In genomic region chr1:208047975-208048374, GRCh38 we compare ENCODE assay signal across 13 cellular contexts.
A peak's percentile ranks its signal among the peaks of the same experiment; 100 is the strongest.
DNase-seq lines count a peak whose midpoint lies in the region; ATAC-seq and TF ChIP-seq lines count a peak whose summit lies in the region.
"Had no signal": no experiment of that assay in that cellular context is flagged by ENCODE, and none has a peak within 500 bp of the region (broad histone marks: within the 10 kb centered on the region; RNA-seq: fewer than 3 reads in every experiment).

No MANE protein-coding gene starts in this region.

- peaks cover 14% of the 10 kb centered on the region for H3K4me1 ChIP-seq in muscle layer of colon (ENCODE audit: insufficient read depth, low read length)
- H3K4me1 ChIP-seq in thyroid gland = peaks cover 31 to 49% of the 10 kb centered on the region in 2 donors
- peaks cover 0 to 5% of the 10 kb centered on the region in 2 experiments; a peak in 1 of 4 replicates for H3K4me1 ChIP-seq in SK-N-SH (ENCODE audit: control insufficient read depth in 1 of 2, insufficient read depth in 2 of 2, low read depth in 1 of 2, low read length in 1 of 2)
- H3K4me1 ChIP-seq in CD8-positive, alpha-beta T cell (ENCODE audit: insufficient read depth, low read length) = no peaks in the 10 kb centered on the region

- H3K27ac ChIP-seq in RWPE1 (peak overlapping the region; percentile 66), muscle layer of colon (ENCODE audit: low read depth, low read length) (peak overlapping the region; percentile 63), thyroid gland (peak overlapping the region; percentile 51 to 70 (median 64)), SK-N-SH (ENCODE audit: low read depth in 2 of 2, low read length in 1 of 2) (no peak overlapping the region)
- no peak overlapping the region for H3K27ac ChIP-seq in CD8-positive, alpha-beta T cell (ENCODE audit: low read depth, low read length)

- no peaks in the 10 kb centered on the region for H3K9me3 ChIP-seq in muscle layer of colon (ENCODE audit: low read length)
- no peaks in the 10 kb centered on the region for H3K9me3 ChIP-seq in thyroid gland
- no peaks in the 10 kb centered on the region for H3K9me3 ChIP-seq in SK-N-SH
- no peaks in the 10 kb centered on the region for H3K9me3 ChIP-seq in CD8-positive, alpha-beta T cell (ENCODE audit: low read length)

- H3K27me3 Mint-ChIP-seq in CD8-positive, alpha-beta T cell (ENCODE audit: low read depth) = no peaks in the 10 kb centered on the region

- H3K9ac ChIP-seq in muscle layer of colon (ENCODE audit: low read length) = no peak overlapping the region
- no peak overlapping the region for H3K9ac ChIP-seq in SK-N-SH

- intact Hi-C loops in thyroid gland (cut with DNase I) = no loop called here
- intact Hi-C loops in CD8-positive, alpha-beta T cell (cut with DNase I, micrococcal nuclease) = no loop called here

- no peak overlapping the region for H3K27ac Mint-ChIP-seq in CD8-positive, alpha-beta T cell

- no peak for TF ChIP-seq EP300 in SK-N-SH (IDR thresholded peaks at IDR 0.05; ENCODE audit: borderline replicate concordance in 1 of 2, low read depth in 1 of 2, low read length in 1 of 2)

- CTCF ChIA-PET in RWPE1 (lab: Yijun Ruan, JAX) = interaction anchor here (0.7 to 1.2 kb wide), 4 partner anchors 21 to 205 kb away, joined by 3 to 5 read pairs (median 4); no protein-coding TSS in a partner anchor
- CTCF ChIA-PET in SK-N-SH (lab: Yijun Ruan, JAX) = interaction anchor here (0.8 to 2.8 kb wide), 8 partner anchors 10 to 197 kb away, joined by 3 to 16 read pairs (median 5); no protein-coding TSS in a partner anchor
- CTCF ChIA-PET in CD8-positive, alpha-beta T cell (lab: Charles Lee) = no interaction called here

- H3K36me3 ChIP-seq in muscle layer of colon (ENCODE audit: insufficient read depth, low read length) = peaks cover 23% of the 10 kb centered on the region
- H3K36me3 ChIP-seq in thyroid gland = peaks cover 0 to 24% of the 10 kb centered on the region in 2 donors
- H3K36me3 ChIP-seq in SK-N-SH (replicated peaks in 1 of 2; ENCODE audit: control insufficient read depth in 1 of 2, insufficient read depth in 2 of 2, low read length in 1 of 2) = peaks cover 48 to 73% of the 10 kb centered on the region in 2 experiments
- H3K36me3 ChIP-seq in CD8-positive, alpha-beta T cell (ENCODE audit: insufficient read depth, low read length) = no peaks in the 10 kb centered on the region

- no peak for TF ChIP-seq RAD21 in SK-N-SH (IDR thresholded peaks at IDR 0.05; ENCODE audit: low read length)

- H3K79me2 ChIP-seq in SK-N-SH (ENCODE audit: insufficient read depth) = no peaks in the 10 kb centered on the region

- no peaks in the 10 kb centered on the region for H3K9me2 ChIP-seq in SK-N-SH

- no peak for TF ChIP-seq POLR2A in thyroid gland (IDR thresholded peaks at IDR 0.05)

- no peaks in the 10 kb centered on the region for H3K9me3 Mint-ChIP-seq in CD8-positive, alpha-beta T cell
- H3K9me3 Mint-ChIP-seq: CD4-positive, CD25-positive, alpha-beta regulatory T cell had no signal

- no peak overlapping the region for H2AFZ ChIP-seq in SK-N-SH (ENCODE audit: low read depth)

- H3K4me3 ChIP-seq in muscle layer of colon (ENCODE audit: low read depth in 1 of 2, low read length in 2 of 2) (no peak overlapping the region), thyroid gland (replicated peaks in 1 of 3) (no peak overlapping the region), SK-N-SH (ENCODE audit: low read depth in 2 of 2, low read length in 1 of 2) (no peak overlapping the region)
- H3K4me3 ChIP-seq in CD8-positive, alpha-beta T cell (ENCODE audit: low read depth, low read length) = no peak overlapping the region

- H3K4me1 Mint-ChIP-seq in CD8-positive, alpha-beta T cell (ENCODE audit: low read depth) = no peaks in the 10 kb centered on the region

- no peak overlapping the region for H3K4me2 ChIP-seq in SK-N-SH

- no peaks in the 10 kb centered on the region for H4K20me1 ChIP-seq in SK-N-SH (ENCODE audit: insufficient read depth)

- no peak overlapping the region for H3K4me3 Mint-ChIP-seq in CD8-positive, alpha-beta T cell
- H3K4me3 Mint-ChIP-seq: CD4-positive, CD25-positive, alpha-beta regulatory T cell had no signal

- DNase-seq in RWPE1 (ENCODE audit: low spot score) (no peak), fibroblast of peridontal ligament (ENCODE audit: extremely low read depth) (peak; percentile 57), thyroid gland (peak; percentile 39 to 59), SK-N-SH (no peak)
- no peak for DNase-seq in CD8-positive, alpha-beta T cell
- DNase-seq: activated CD4-positive, alpha-beta T cell treated with anti-CD3 and anti-CD28 coated beads, Interleukin-2, amount 50 U/mL, for 4 hours; CD4-positive, CD25-positive, alpha-beta regulatory T cell; NCI-H2171; OCI-M1; T-helper 1 cell had no signal

- 41 to 67% methylated on average over 6 of the region's 6 CpGs for WGBS in thyroid gland, 2 donors
- WGBS in SK-N-SH (ENCODE audit: low lambda C conversion rate) = 96% methylated on average over 6 of the region's 6 CpGs

- H3K27me3 ChIP-seq in muscle layer of colon (ENCODE audit: control insufficient read depth in 1 of 2, insufficient read depth in 2 of 2, low read length in 2 of 2) = no peaks in the 10 kb centered on the region
- no peaks in the 10 kb centered on the region for H3K27me3 ChIP-seq in thyroid gland
- no peaks in the 10 kb centered on the region for H3K27me3 ChIP-seq in SK-N-SH (ENCODE audit: insufficient read depth)
- H3K27me3 ChIP-seq in CD8-positive, alpha-beta T cell (ENCODE audit: insufficient read depth, low read length) = no peaks in the 10 kb centered on the region

- H3F3A ChIP-seq in SK-N-SH (replicated peaks; ENCODE audit: insufficient read depth) = peaks cover 3% of the 10 kb centered on the region

- TF ChIP-seq CTCF in RWPE1 (conservative IDR thresholded peaks at IDR 0.05; ENCODE audit: low read depth) = no peak
- peak in 1 of 6 experiments; percentile 2 for TF ChIP-seq CTCF in thyroid gland (IDR thresholded peaks at IDR 0.05)
- TF ChIP-seq CTCF in SK-N-SH (IDR thresholded peaks at IDR 0.05) = no peak
- no peak for TF ChIP-seq CTCF in CD8-positive, alpha-beta T cell (IDR thresholded peaks at IDR 0.05)

- POLR2A ChIA-PET in RWPE1 (lab: Yijun Ruan, JAX; ENCODE audit: low non-redundant PET) = no interaction called here
- POLR2A ChIA-PET in SK-N-SH (lab: Yijun Ruan, JAX) = no interaction called here
- POLR2A ChIA-PET in CD8-positive, alpha-beta T cell (lab: Charles Lee) = no interaction called here

- no peak for ATAC-seq in GM21515 (IDR thresholded peaks at IDR 0.05; ENCODE audit: unreplicated experiment)
- no peak for ATAC-seq in GM21619 (IDR thresholded peaks at IDR 0.05; ENCODE audit: unreplicated experiment)
- no peak for ATAC-seq in CD8-positive, alpha-beta T cell

- no peaks in the 10 kb centered on the region for H3K36me3 Mint-ChIP-seq in CD8-positive, alpha-beta T cell
- H3K36me3 Mint-ChIP-seq: CD4-positive, CD25-positive, alpha-beta regulatory T cell had no signal

TF ChIP-seq in SK-N-SH, 30 proteins besides CTCF, POLR2A, EP300 and RAD21:
- TF ChIP-seq SIN3A (IDR thresholded peaks at IDR 0.05; ENCODE audit: borderline replicate concordance, low read depth, low read length) = no peak
- TF ChIP-seq JUND (IDR thresholded peaks at IDR 0.05) = no peak
- no peak for TF ChIP-seq YY1 (IDR thresholded peaks at IDR 0.05; ENCODE audit: low read depth)
- no peak for TF ChIP-seq SMC3 (IDR thresholded peaks at IDR 0.05; ENCODE audit: low read depth, low read length)

Comparison
In these comparisons a context has a peak if more than half of its experiments do, and no peak if none do; other contexts are left out.
1. DNase-seq: peak in fibroblast of peridontal ligament (single experiment) and thyroid gland (2 of 2); none in RWPE1 (single experiment), SK-N-SH (single experiment) and CD8-positive, alpha-beta T cell (0 of 7).
2. H3K27ac ChIP-seq: peak in RWPE1 (single experiment), muscle layer of colon (single experiment) and thyroid gland (3 of 3); none in SK-N-SH (0 of 2) and CD8-positive, alpha-beta T cell (single experiment).